ENCODE assay signal across 2 cellular contexts in genomic region chr17:4310349-4311060, GRCh38.
TF ChIP-seq lines count a peak whose summit lies in the region.

No MANE protein-coding gene starts in this region.

TF ChIP-seq in A549, 52 proteins besides CTCF, POLR2A, EP300 and RAD21:
- TF ChIP-seq ATOH8 (CRISPR knock-in tag; IDR thresholded peaks at IDR 0.05; ENCODE audit: low read depth): no peak
- no peak for TF ChIP-seq ELK1 (IDR thresholded peaks at IDR 0.05; ENCODE audit: low read depth, low read length)
- TF ChIP-seq TFCP2L1 (CRISPR knock-in tag; IDR thresholded peaks at IDR 0.05): no peak
- no peak for TF ChIP-seq EHF (CRISPR knock-in tag; IDR thresholded peaks at IDR 0.05)
- no peak for TF ChIP-seq CHD4 (IDR thresholded peaks at IDR 0.05; ENCODE audit: borderline replicate concordance)
- TF ChIP-seq SMC3 (IDR thresholded peaks at IDR 0.05): no peak
- TF ChIP-seq MAZ (IDR thresholded peaks at IDR 0.05; ENCODE audit: borderline replicate concordance, low read depth, low read length): no peak
- no peak for TF ChIP-seq BHLHE40 (IDR thresholded peaks at IDR 0.05; ENCODE audit: low read depth, low read length)
- TF ChIP-seq HEYL (CRISPR knock-in tag; IDR thresholded peaks at IDR 0.05): no peak
- TF ChIP-seq POLR2AphosphoS2 (conservative IDR thresholded peaks at IDR 0.05; ENCODE audit: low read length): no peak
- TF ChIP-seq CEBPB (IDR thresholded peaks at IDR 0.05): no peak
- no peak for TF ChIP-seq ZFP36 (IDR thresholded peaks at IDR 0.05; ENCODE audit: borderline replicate concordance, partially characterized antibody)
- no peak for TF ChIP-seq ESRRA (IDR thresholded peaks at IDR 0.05; ENCODE audit: borderline replicate concordance, low read length)
- TF ChIP-seq PHF8 (IDR thresholded peaks at IDR 0.05; ENCODE audit: borderline replicate concordance, low read depth): no peak
- no peak for TF ChIP-seq SREBF2 (IDR thresholded peaks at IDR 0.05)
- no peak for TF ChIP-seq BCL3 (IDR thresholded peaks at IDR 0.05)
- no peak for TF ChIP-seq HMGXB4 (CRISPR knock-in tag; IDR thresholded peaks at IDR 0.05; ENCODE audit: borderline replicate concordance)
- no peak for TF ChIP-seq HOXA7 (CRISPR knock-in tag; IDR thresholded peaks at IDR 0.05)
TF ChIP-seq in A549: peak in this region for 0.

TF ChIP-seq in endothelial cell of umbilical vein, 7 proteins besides CTCF, POLR2A, EP300 and RAD21:
- TF ChIP-seq FOS (IDR thresholded peaks at IDR 0.05; ENCODE audit: borderline replicate concordance, insufficient read depth, low read length) (no peak), MAX (IDR thresholded peaks at IDR 0.05; ENCODE audit: insufficient read depth, insufficient read length) (no peak), MYC (IDR thresholded peaks at IDR 0.05; ENCODE audit: low read depth, low read length) (no peak), GATA2 (IDR thresholded peaks at IDR 0.05; ENCODE audit: insufficient read depth, insufficient read length, low read depth, low read length) (no peak), EZH2 (IDR thresholded peaks at IDR 0.05; ENCODE audit: borderline replicate concordance, low read depth, low read length, severe bottlenecking) (no peak), POLR2AphosphoS5 (IDR thresholded peaks at IDR 0.05; ENCODE audit: insufficient read depth, low read depth, low read length) (no peak), JUN (IDR thresholded peaks at IDR 0.05; ENCODE audit: borderline replicate concordance, insufficient read depth, insufficient read length, low read depth) (no peak)
